In genomic region chr5:171335616-171336015, GRCh38 we compare ENCODE assay signal across 38 cellular contexts. TPM values are rescaled to one million over a fixed set of nuclear protein-coding genes. Genes with fewer than 3 reads are reported as not detected.
"Had no signal": no experiment of that assay in that cellular context is flagged by ENCODE, and none has a peak within 500 bp of the region (broad histone marks: within the 10 kb centered on the region; RNA-seq: fewer than 3 reads in every experiment).

No MANE protein-coding gene starts in this region.

- H3K9me3 Mint-ChIP-seq: activated naive CD4-positive, alpha-beta T cell treated with anti-CD3 and anti-CD28 coated beads for 36 hours; activated naive CD4-positive, alpha-beta T cell treated with anti-CD3 and anti-CD28 coated beads, Interleukin-2, amount 50 U/mL, for 24 hours; activated naive CD8-positive, alpha-beta T cell treated with anti-CD3 and anti-CD28 coated beads for 36 hours; activated naive CD8-positive, alpha-beta T cell treated with anti-CD3 and anti-CD28 coated beads, Interleukin-2, amount 50 U/mL, for 24 hours; activated T-helper 1 cell treated with anti-CD3 and anti-CD28 coated beads, Interleukin-12 subunit alpha, Interleukin-12 subunit beta, Interleukin-2, Interleukin-4 antibody, amounts not matched to agents 30 ng/mL and 10 ng/mL and 1 ng/mL, durations not matched to agents 14 hours and 24 hours and 36 hours; activated T-helper 2 cell treated with anti-CD3 and anti-CD28 coated beads, Interferon-gamma antibody, Interleukin-2, Interleukin-4, amounts not matched to agents 10 μg/mL and 5 μg/mL and 100 μg/mL, durations not matched to agents 14 hours and 24 hours and 36 hours; effector memory CD8-positive, alpha-beta T cell; WTC11 had no signal

- H3K36me3 Mint-ChIP-seq: activated CD8-positive, alpha-beta memory T cell treated with anti-CD3 and anti-CD28 coated beads, Interleukin-2, amount 10 ng/mL, durations not matched to agents 7 days and 5 days; activated naive CD4-positive, alpha-beta T cell treated with anti-CD3 and anti-CD28 coated beads, Interleukin-2, amount 50 U/mL, for 24 hours; activated naive CD8-positive, alpha-beta T cell treated with anti-CD3 and anti-CD28 coated beads for 36 hours; WTC11 had no signal

- H3K27ac Mint-ChIP-seq: activated CD8-positive, alpha-beta memory T cell treated with anti-CD3 and anti-CD28 coated beads, Interleukin-2, amount 10 ng/mL, durations not matched to agents 7 days and 5 days; activated CD8-positive, alpha-beta T cell treated with anti-CD3 and anti-CD28 coated beads, Interleukin-2, amount 10 ng/mL, durations not matched to agents 7 days and 5 days; activated naive CD4-positive, alpha-beta T cell treated with anti-CD3 and anti-CD28 coated beads for 36 hours; activated naive CD4-positive, alpha-beta T cell treated with anti-CD3 and anti-CD28 coated beads, Interleukin-2, amount 50 U/mL, for 24 hours; activated naive CD8-positive, alpha-beta T cell treated with anti-CD3 and anti-CD28 coated beads for 36 hours; activated naive CD8-positive, alpha-beta T cell treated with anti-CD3 and anti-CD28 coated beads, Interleukin-2, amount 50 U/mL, for 24 hours; activated T-helper 1 cell treated with anti-CD3 and anti-CD28 coated beads, Interleukin-12 subunit alpha, Interleukin-12 subunit beta, Interleukin-2, Interleukin-4 antibody, amounts not matched to agents 30 ng/mL and 10 ng/mL and 1 ng/mL, durations not matched to agents 14 hours and 24 hours and 36 hours; activated T-helper 2 cell treated with anti-CD3 and anti-CD28 coated beads, Interferon-gamma antibody, Interleukin-2, Interleukin-4, amounts not matched to agents 10 μg/mL and 5 μg/mL and 100 μg/mL, durations not matched to agents 14 hours and 24 hours and 36 hours; effector memory CD8-positive, alpha-beta T cell had no signal

- H3K4me3 ChIP-seq: adrenal gland, body of pancreas, esophagus squamous epithelium, gastroesophageal sphincter, heart left ventricle had no signal

- H3K36me3 ChIP-seq: adrenal gland, esophagus squamous epithelium, gastroesophageal sphincter, heart left ventricle had no signal

- ATAC-seq: activated CD8-positive, alpha-beta memory T cell treated with anti-CD3 and anti-CD28 coated beads, Interleukin-2, amount 10 ng/mL, durations not matched to agents 7 days and 5 days; activated CD8-positive, alpha-beta T cell treated with anti-CD3 and anti-CD28 coated beads, Interleukin-2, amount 10 ng/mL, durations not matched to agents 7 days and 5 days; activated naive CD8-positive, alpha-beta T cell treated with anti-CD3 and anti-CD28 coated beads, Interleukin-2, amount 50 U/mL, for 24 hours; body of pancreas; effector memory CD8-positive, alpha-beta T cell; gastroesophageal sphincter; heart left ventricle had no signal

- H3K9me3 ChIP-seq: adrenal gland, body of pancreas, esophagus squamous epithelium, gastroesophageal sphincter, heart left ventricle had no signal

- H3K4me3 Mint-ChIP-seq: activated CD8-positive, alpha-beta memory T cell treated with anti-CD3 and anti-CD28 coated beads, Interleukin-2, amount 10 ng/mL, durations not matched to agents 7 days and 5 days; activated CD8-positive, alpha-beta T cell treated with anti-CD3 and anti-CD28 coated beads, Interleukin-2, amount 10 ng/mL, durations not matched to agents 7 days and 5 days; activated naive CD4-positive, alpha-beta T cell treated with anti-CD3 and anti-CD28 coated beads for 36 hours; activated naive CD4-positive, alpha-beta T cell treated with anti-CD3 and anti-CD28 coated beads, Interleukin-2, amount 50 U/mL, for 24 hours; activated naive CD8-positive, alpha-beta T cell treated with anti-CD3 and anti-CD28 coated beads for 36 hours; activated naive CD8-positive, alpha-beta T cell treated with anti-CD3 and anti-CD28 coated beads, Interleukin-2, amount 50 U/mL, for 24 hours; activated T-helper 1 cell treated with anti-CD3 and anti-CD28 coated beads, Interleukin-12 subunit alpha, Interleukin-12 subunit beta, Interleukin-2, Interleukin-4 antibody, amounts not matched to agents 30 ng/mL and 10 ng/mL and 1 ng/mL, durations not matched to agents 14 hours and 24 hours and 36 hours; effector memory CD8-positive, alpha-beta T cell had no signal

- DNase-seq: activated CD4-positive, alpha-beta T cell treated with anti-CD3 and anti-CD28 coated beads for 1 hour; activated CD4-positive, alpha-beta T cell treated with anti-CD3 and anti-CD28 coated beads for 48 hours; activated CD4-positive, alpha-beta T cell treated with anti-CD3 and anti-CD28 coated beads, Interleukin-2, amount 50 U/mL, for 1 hour; activated CD4-positive, alpha-beta T cell treated with anti-CD3 and anti-CD28 coated beads, Interleukin-2, amount 50 U/mL, for 48 hours; activated CD8-positive, alpha-beta memory T cell treated with anti-CD3 and anti-CD28 coated beads, Interleukin-2, amount 10 ng/mL, durations not matched to agents 7 days and 5 days; activated CD8-positive, alpha-beta memory T cell treated with anti-CD3 and anti-CD28 coated beads, Interleukin-2, amount 50 U/mL, for 4 hours; activated CD8-positive, alpha-beta T cell treated with anti-CD3 and anti-CD28 coated beads, Interleukin-2, amount 10 ng/mL, durations not matched to agents 7 days and 5 days; activated effector memory CD4-positive, alpha-beta T cell treated with anti-CD3 and anti-CD28 coated beads, Interleukin-2, amount 50 U/mL, for 16 hours; activated naive CD4-positive, alpha-beta T cell treated with anti-CD3 and anti-CD28 coated beads for 36 hours; activated naive CD8-positive, alpha-beta T cell treated with anti-CD3 and anti-CD28 coated beads for 36 hours; activated naive CD8-positive, alpha-beta T cell treated with anti-CD3 and anti-CD28 coated beads, Interleukin-2, amount 50 U/mL, for 24 hours; activated T-cell treated with anti-CD3 and anti-CD28 coated beads, Interleukin-2, amount 50 U/mL, for 1 hour; activated T-cell treated with anti-CD3 and anti-CD28 coated beads, Interleukin-2, amount 50 U/mL, for 48 hours; adrenal gland; amygdala; body of pancreas; cortex of kidney; dermis blood vessel endothelial cell; effector CD4-positive, alpha-beta T cell; effector memory CD8-positive, alpha-beta T cell; esophagus squamous epithelium; foreskin melanocyte; heart left ventricle; T-helper 2 cell had no signal

- H3K27ac ChIP-seq: adrenal gland, body of pancreas, epithelial cell of prostate, esophagus squamous epithelium, gastroesophageal sphincter, heart left ventricle had no signal

RNA-seq across cellular contexts. Expression of gene TLX3, which starts 26.6 kb away (rescaled TPM):
- total RNA-seq: activated CD8-positive, alpha-beta memory T cell treated with anti-CD3 and anti-CD28 coated beads for 36 hours; activated CD8-positive, alpha-beta memory T cell treated with anti-CD3 and anti-CD28 coated beads, Interleukin-2, amount 10 ng/mL, durations not matched to agents 7 days and 5 days; activated CD8-positive, alpha-beta T cell treated with anti-CD3 and anti-CD28 coated beads, Interleukin-2, amount 10 ng/mL, durations not matched to agents 7 days and 5 days; activated naive CD4-positive, alpha-beta T cell treated with anti-CD3 and anti-CD28 coated beads for 36 hours; activated naive CD8-positive, alpha-beta T cell treated with anti-CD3 and anti-CD28 coated beads for 36 hours; activated T-helper 1 cell treated with anti-CD3 and anti-CD28 coated beads, Interleukin-12 subunit alpha, Interleukin-12 subunit beta, Interleukin-2, Interleukin-4 antibody, amounts not matched to agents 30 ng/mL and 10 ng/mL and 1 ng/mL, durations not matched to agents 14 hours and 24 hours and 36 hours; activated T-helper 2 cell treated with anti-CD3 and anti-CD28 coated beads, Interferon-gamma antibody, Interleukin-2, Interleukin-4, amounts not matched to agents 10 μg/mL and 5 μg/mL and 100 μg/mL, durations not matched to agents 14 hours and 24 hours and 36 hours; adrenal gland; aorta; body of pancreas; chondrocyte; dermis blood vessel endothelial cell; endothelial cell of umbilical vein; esophagus squamous epithelium; fibroblast of lung; fibroblast of villous mesenchyme; gastroesophageal sphincter; glomerular endothelial cell; T-helper 1 cell treated with Interleukin-12 subunit alpha and Interleukin-12 subunit beta and Interleukin-4 antibody, amounts not matched to agents 30 ng/mL and 1 ng/mL, for 36 hours; WTC11 had no signal
